1 cellular context compared by ENCODE assay signal in the genomic region with DNA sequence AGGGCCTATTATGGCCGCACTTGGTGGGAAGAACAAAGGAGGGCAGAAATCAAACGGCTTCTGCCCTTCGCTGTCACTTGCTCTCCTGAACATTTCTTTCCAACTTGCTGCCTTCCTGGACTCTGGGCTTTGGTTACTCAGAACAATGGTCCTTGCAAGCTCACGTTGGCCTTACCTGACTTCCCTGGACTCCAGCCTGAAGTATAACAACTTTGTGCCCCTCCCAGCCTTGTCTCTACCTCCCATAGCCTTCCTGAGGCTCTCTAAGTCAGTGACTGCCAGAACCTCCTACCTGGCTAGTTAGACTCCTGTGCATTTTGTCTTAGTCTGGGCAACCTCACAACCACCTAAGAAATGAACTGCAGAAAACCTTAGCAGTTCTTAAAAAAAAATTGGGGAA.
TF ChIP-seq lines count a peak whose summit lies in the region.

No MANE protein-coding gene starts in this region.

TF ChIP-seq in IMR-90, 13 proteins besides CTCF, POLR2A, EP300 and RAD21 (continued from another document):
- TF ChIP-seq, protein P1, sequence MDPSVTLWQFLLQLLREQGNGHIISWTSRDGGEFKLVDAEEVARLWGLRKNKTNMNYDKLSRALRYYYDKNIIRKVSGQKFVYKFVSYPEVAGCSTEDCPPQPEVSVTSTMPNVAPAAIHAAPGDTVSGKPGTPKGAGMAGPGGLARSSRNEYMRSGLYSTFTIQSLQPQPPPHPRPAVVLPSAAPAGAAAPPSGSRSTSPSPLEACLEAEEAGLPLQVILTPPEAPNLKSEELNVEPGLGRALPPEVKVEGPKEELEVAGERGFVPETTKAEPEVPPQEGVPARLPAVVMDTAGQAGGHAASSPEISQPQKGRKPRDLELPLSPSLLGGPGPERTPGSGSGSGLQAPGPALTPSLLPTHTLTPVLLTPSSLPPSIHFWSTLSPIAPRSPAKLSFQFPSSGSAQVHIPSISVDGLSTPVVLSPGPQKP (IDR thresholded peaks at IDR 0.05; ENCODE audit: borderline replicate concordance, low read depth, low read length): no peak
- TF ChIP-seq, protein P2, sequence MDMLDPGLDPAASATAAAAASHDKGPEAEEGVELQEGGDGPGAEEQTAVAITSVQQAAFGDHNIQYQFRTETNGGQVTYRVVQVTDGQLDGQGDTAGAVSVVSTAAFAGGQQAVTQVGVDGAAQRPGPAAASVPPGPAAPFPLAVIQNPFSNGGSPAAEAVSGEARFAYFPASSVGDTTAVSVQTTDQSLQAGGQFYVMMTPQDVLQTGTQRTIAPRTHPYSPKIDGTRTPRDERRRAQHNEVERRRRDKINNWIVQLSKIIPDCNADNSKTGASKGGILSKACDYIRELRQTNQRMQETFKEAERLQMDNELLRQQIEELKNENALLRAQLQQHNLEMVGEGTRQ (IDR thresholded peaks at IDR 0.05; ENCODE audit: low read depth, low read length): no peak
